Comparison of ENCODE assay signal across 8 cellular contexts in the genomic region with DNA sequence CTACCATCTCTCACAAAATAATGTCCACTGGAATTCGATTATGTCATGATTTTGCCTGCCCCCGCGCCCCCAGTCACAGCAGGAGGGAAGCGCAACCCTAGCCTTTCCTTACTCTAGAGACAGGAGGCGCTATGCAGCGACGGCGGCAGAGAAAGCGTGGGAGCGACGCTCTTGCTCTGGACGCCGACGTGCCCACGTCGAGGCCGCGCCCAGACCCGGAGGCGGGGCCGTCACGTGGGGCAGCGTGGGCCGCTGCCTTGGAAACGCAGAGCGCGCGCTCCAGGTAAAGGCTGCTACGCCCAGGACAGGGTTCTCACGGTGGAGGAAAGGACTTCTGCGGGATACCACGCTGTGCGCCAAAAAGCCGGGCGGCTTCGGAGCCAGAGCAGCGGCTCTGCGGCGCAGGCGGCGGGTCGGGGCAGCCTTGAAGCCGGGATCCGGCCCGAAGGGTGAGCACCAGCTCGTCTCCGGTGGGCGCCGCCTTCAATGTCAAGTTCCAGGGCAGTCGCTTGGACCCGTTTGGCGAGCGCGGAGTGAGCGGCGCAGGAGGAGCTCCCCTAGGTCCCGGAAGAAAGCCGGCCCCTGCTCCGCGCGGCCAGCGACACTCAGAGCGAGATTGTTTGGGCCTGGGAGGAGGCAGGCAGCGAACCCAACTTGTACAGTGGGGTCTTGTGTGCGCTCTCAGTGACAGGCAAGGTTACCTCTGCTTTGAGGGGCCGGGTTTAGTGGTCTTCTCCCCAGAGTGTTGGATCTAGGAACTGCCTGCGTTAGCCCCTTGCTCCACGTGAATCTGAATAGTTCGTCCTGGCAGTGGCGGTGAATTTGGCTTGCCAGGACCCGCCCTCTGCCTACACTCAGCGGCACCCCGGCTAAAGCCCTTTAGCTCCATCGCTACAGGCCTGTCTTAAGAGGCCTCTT.
DNase-seq lines count a peak whose midpoint lies in the region; ATAC-seq and TF ChIP-seq lines count a peak whose summit lies in the region.

No MANE protein-coding gene starts in this region.

- peak in 1 of 4 donors; percentile 23 for TF ChIP-seq EP300 in upper lobe of left lung (IDR thresholded peaks at IDR 0.05)

- ATAC-seq in HG02798 (IDR thresholded peaks at IDR 0.05; ENCODE audit: poor library complexity, unreplicated experiment) = peak; percentile 96
- ATAC-seq in left cardiac atrium = peak; percentile 100
- peak; percentile 99 to 100 for ATAC-seq in upper lobe of left lung (ENCODE audit: low FRiP score in 2 of 2)

- no peaks in the 10 kb centered on the region for H3K9me3 ChIP-seq in upper lobe of left lung

- WGBS in upper lobe of left lung, 2 donors = 0 to 1% methylated on average over 11 to 51 of the region's 74 CpGs

- peak in 2 of 4 donors; percentile 35 to 61 for TF ChIP-seq POLR2A in upper lobe of left lung (IDR thresholded peaks at IDR 0.05)

- no peaks in the 10 kb centered on the region for H3K27me3 ChIP-seq in upper lobe of left lung

- H3K4me3 ChIP-seq in GM12875 (ENCODE audit: low read depth, low read length) = peak overlapping the region; percentile 77
- H3K4me3 ChIP-seq in upper lobe of left lung = peak overlapping the region; percentile 76 to 100 (median 89)

- TF ChIP-seq CTCF in GM12875 (IDR thresholded peaks at IDR 0.05; ENCODE audit: borderline replicate concordance, insufficient read depth, low read depth, low read length) (peak; percentile 92), upper lobe of left lung (IDR thresholded peaks at IDR 0.05) (peak; percentile 77 to 98 (median 93))

- peaks cover 0 to 3% (median 0%) of the 10 kb centered on the region in 4 donors for H3K36me3 ChIP-seq in upper lobe of left lung

- peak overlapping the region; percentile 67 to 77 (median 74) for H3K27ac ChIP-seq in upper lobe of left lung

- peaks cover 13 to 24% (median 19%) of the 10 kb centered on the region in 4 donors for H3K4me1 ChIP-seq in upper lobe of left lung

- DNase-seq in NCI-H1417 (lab: John Stamatoyannopoulos, UW) (peak; percentile 86 to 92 (median 87)), SW480 (ENCODE audit: low spot score) (peak; percentile 95), amniotic epithelial cell (ENCODE audit: low read depth) (peak; percentile 85), left cardiac atrium (peak; percentile 87), posterior cingulate gyrus (peak; percentile 77 to 98 (median 83)), upper lobe of left lung (peak; percentile 90 to 97)

- intact Hi-C loops in left cardiac atrium (cut with DNase I) (loop anchor here in 1 of 2 donors (5.0 kb wide), 2 partner anchors 164 to 179 kb away; no protein-coding TSS in a partner anchor), posterior cingulate gyrus (cut with DNase I) (loop anchor here (1.0 to 5.0 kb wide), 2 partner anchors 121 to 181 kb away; a partner anchor contains a TSS)

Comparison
In these comparisons a context has a peak if more than half of its experiments do, and no peak if none do; other contexts are left out.
1. Peak in every context shown above with its lines: DNase-seq, ATAC-seq, H3K4me3 ChIP-seq and H3K27ac ChIP-seq.